Comparison of ENCODE assay signal across 10 cellular contexts in genomic region chr15:45185903-45186770, GRCh38. TPM values are rescaled to one million over a fixed set of nuclear protein-coding genes. Genes with fewer than 3 reads are reported as not detected.
A peak's percentile ranks its signal among the peaks of the same experiment; 100 is the strongest.
DNase-seq lines count a peak whose midpoint lies in the region; ATAC-seq and TF ChIP-seq lines count a peak whose summit lies in the region.
"Had no signal": no experiment of that assay in that cellular context is flagged by ENCODE, and none has a peak within 500 bp of the region (broad histone marks: within the 10 kb centered on the region; RNA-seq: fewer than 3 reads in every experiment).

No MANE protein-coding gene starts in this region.

- no peaks in the 10 kb centered on the region for H3K27me3 ChIP-seq in WERI-Rb-1 (ENCODE audit: insufficient read depth, low read depth, severe bottlenecking)
- H3K27me3 ChIP-seq in left ventricle myocardium inferior (ENCODE audit: low read depth), result no peaks in the 10 kb centered on the region

- no peaks in the 10 kb centered on the region for H3K9me3 ChIP-seq in WERI-Rb-1 (ENCODE audit: severe bottlenecking)
- no peaks in the 10 kb centered on the region for H3K9me3 ChIP-seq in left ventricle myocardium inferior (replicated peaks)

- no peak for TF ChIP-seq CTCF in WERI-Rb-1 (IDR thresholded peaks at IDR 0.05; ENCODE audit: low read depth, low read length)
- no peak for TF ChIP-seq CTCF in left ventricle myocardium inferior (IDR thresholded peaks at IDR 0.05; ENCODE audit: borderline replicate concordance)

- peaks cover 33% of the 10 kb centered on the region for H3K36me3 ChIP-seq in WERI-Rb-1
- no peaks in the 10 kb centered on the region for H3K36me3 ChIP-seq in left ventricle myocardium inferior

- intact Hi-C loops in left ventricle myocardium inferior (cut with micrococcal nuclease), result no loop called here
- intact Hi-C loops in sciatic nerve (cut with DNase I), result no loop called here

- DNase-seq in EL, result peak; percentile 51
- no peak for DNase-seq in WERI-Rb-1
- no peak for DNase-seq in left ventricle myocardium inferior
- DNase-seq in sciatic nerve (ENCODE audit: low spot score), result no peak
- no peak for DNase-seq in NCI-H345 treated with DMSO at 0.1 percent for 48 hours (lab: John Stamatoyannopoulos, UW; ENCODE audit: unreplicated experiment)

- peak overlapping the region; percentile 95 for H3K27ac ChIP-seq in WERI-Rb-1
- peak overlapping the region; percentile 78 for H3K27ac ChIP-seq in left ventricle myocardium inferior (replicated peaks)

- peaks cover 24% of the 10 kb centered on the region for H3K4me1 ChIP-seq in left ventricle myocardium inferior

- no peak for TF ChIP-seq POLR2A in GM18505 (IDR thresholded peaks at IDR 0.05; ENCODE audit: borderline replicate concordance, extremely low read depth, insufficient read depth, insufficient read length)

- H3K4me3 ChIP-seq in WERI-Rb-1 (ENCODE audit: low read depth, low read length) (peak overlapping the region; percentile 59), left ventricle myocardium inferior (peak overlapping the region; percentile 82)

- ATAC-seq in sciatic nerve, result peak; percentile 61
- no peak for ATAC-seq in GM18505 (IDR thresholded peaks at IDR 0.05; ENCODE audit: unreplicated experiment)
- ATAC-seq in HG02885 (IDR thresholded peaks at IDR 0.05; ENCODE audit: poor library complexity, unreplicated experiment), result no peak
- ATAC-seq in GM21515 (IDR thresholded peaks at IDR 0.05; ENCODE audit: unreplicated experiment), result no peak

RNA-seq across cellular contexts. Expression of gene SHF, which starts 1.6 kb away (rescaled TPM):
- total RNA-seq in left ventricle myocardium inferior (4.4 TPM), sciatic nerve (15.4 TPM)

RNA-seq across cellular contexts. Expression of gene DUOX1, which starts 56.3 kb away (rescaled TPM):
- total RNA-seq in left ventricle myocardium inferior (0.80 TPM), sciatic nerve (5.9 TPM)

RNA-seq across cellular contexts. Expression of gene DUOXA1, which starts 56.5 kb away (rescaled TPM):
- 0.30 TPM for total RNA-seq in left ventricle myocardium inferior
- total RNA-seq in sciatic nerve, result 5.9 TPM
- total RNA-seq: activated CD8-positive, alpha-beta memory T cell treated with anti-CD3 and anti-CD28 coated beads for 36 hours; LHCN-M2 had no signal
